In genomic region chr20:308427-309038, GRCh38 we compare ENCODE assay signal across 16 cellular contexts. TPM values are rescaled to one million over a fixed set of nuclear protein-coding genes. Genes with fewer than 3 reads are reported as not detected.
DNase-seq lines count a peak whose midpoint lies in the region; ATAC-seq and TF ChIP-seq lines count a peak whose summit lies in the region.
"Had no signal": no experiment of that assay in that cellular context is flagged by ENCODE, and none has a peak within 500 bp of the region (broad histone marks: within the 10 kb centered on the region; RNA-seq: fewer than 3 reads in every experiment).

No MANE protein-coding gene starts in this region.

- peaks cover 4% of the 10 kb centered on the region for H3K36me3 Mint-ChIP-seq in endothelial cell (ENCODE audit: low read depth, unreplicated experiment)

- no peaks in the 10 kb centered on the region for H3K36me3 ChIP-seq in neuron (ENCODE audit: insufficient read depth, low read length)

- peak overlapping the region; percentile 57 for H3K4me3 ChIP-seq in neuron (ENCODE audit: low read length)
- H3K4me3 ChIP-seq: lung, psoas muscle had no signal

- no peaks in the 10 kb centered on the region for H3K9me3 Mint-ChIP-seq in endothelial cell (ENCODE audit: unreplicated experiment)

- no peak for TF ChIP-seq CTCF in endothelial cell (IDR thresholded peaks at IDR 0.05; ENCODE audit: unreplicated experiment)

- no peak overlapping the region for H2AFZ ChIP-seq in neuron (ENCODE audit: low read depth, low read length)

- no peaks in the 10 kb centered on the region for H3K27me3 ChIP-seq in neuron (ENCODE audit: insufficient read depth, low read length)

- no peak overlapping the region for H3K4me3 Mint-ChIP-seq in endothelial cell (ENCODE audit: unreplicated experiment)
- H3K4me3 Mint-ChIP-seq: activated T-cell treated with anti-CD3 and anti-CD28 coated beads, Interleukin-2, amount 50 U/mL, for 72 hours had no signal

- DNase-seq in HPDE6-E6E7 (ENCODE audit: extremely low spot score) = peak; percentile 72
- no peak for DNase-seq in endothelial cell (ENCODE audit: low spot score)
- no peak for DNase-seq in activated CD4-positive, alpha-beta T cell treated with anti-CD3 and anti-CD28 coated beads for 48 hours
- no peak for DNase-seq in SHP77 treated with DMSO at 0.1 percent for 48 hours (lab: John Stamatoyannopoulos, UW)
- DNase-seq: activated CD4-positive, alpha-beta T cell treated with anti-CD3 and anti-CD28 coated beads for 1 hour; activated T-cell treated with anti-CD3 and anti-CD28 coated beads, Interleukin-2, amount 50 U/mL, for 72 hours; DND-41; psoas muscle; stimulated activated CD4-positive, alpha-beta T cell treated with anti-CD3 and anti-CD28 coated beads, Interleukin-4, amount 100 ng/mL, for 1 hour; stimulated activated naive CD4-positive, alpha-beta T cell treated with Interleukin-2 at 50 U/mL for 16 hours; T-helper 1 cell had no signal

- H3K27me3 Mint-ChIP-seq in endothelial cell (ENCODE audit: unreplicated experiment) = peaks cover 7% of the 10 kb centered on the region

- no peak for ATAC-seq in GM21526 (IDR thresholded peaks at IDR 0.05; ENCODE audit: low FRiP score, unreplicated experiment)
- ATAC-seq: activated T-cell treated with anti-CD3 and anti-CD28 coated beads, Interleukin-2, amount 50 U/mL, for 72 hours; psoas muscle had no signal

- H3K27ac Mint-ChIP-seq in endothelial cell (ENCODE audit: unreplicated experiment) = peak overlapping the region; percentile 100
- H3K27ac Mint-ChIP-seq: activated T-cell treated with anti-CD3 and anti-CD28 coated beads, Interleukin-2, amount 50 U/mL, for 72 hours had no signal

- H3K4me1 Mint-ChIP-seq in endothelial cell (ENCODE audit: unreplicated experiment) = peaks cover 25% of the 10 kb centered on the region

- peaks cover 12% of the 10 kb centered on the region for H3K4me1 ChIP-seq in neuron (ENCODE audit: insufficient read depth, low read length)
- H3K4me1 ChIP-seq: psoas muscle had no signal

- H3K9me3 ChIP-seq in neuron (ENCODE audit: low read length) = no peaks in the 10 kb centered on the region
- H3K9me3 ChIP-seq: psoas muscle had no signal

RNA-seq across cellular contexts. Expression of gene ZCCHC3, which starts 11.2 kb away (rescaled TPM):
- total RNA-seq in endothelial cell (ENCODE audit: unreplicated experiment) = 40.0 TPM

RNA-seq across cellular contexts. Expression of gene SOX12, which starts 16.8 kb away (rescaled TPM):
- total RNA-seq in endothelial cell (ENCODE audit: unreplicated experiment) = 64.7 TPM

RNA-seq across cellular contexts. Expression of gene C20orf96, which starts 18.0 kb away (rescaled TPM):
- total RNA-seq in endothelial cell (ENCODE audit: unreplicated experiment) = 27.5 TPM

RNA-seq across cellular contexts. Expression of gene NRSN2, which starts 38.4 kb away (rescaled TPM):
- total RNA-seq in endothelial cell (ENCODE audit: unreplicated experiment) = 43.2 TPM

RNA-seq across cellular contexts. Expression of gene DEFB132, which starts 51.0 kb away (rescaled TPM):
- not detected for total RNA-seq in endothelial cell (ENCODE audit: unreplicated experiment)
- total RNA-seq: activated T-cell treated with anti-CD3 and anti-CD28 coated beads, Interleukin-2, amount 50 U/mL, for 72 hours; H4; HT-29; lung; psoas muscle had no signal
